1 cellular context compared by ENCODE assay signal in the genomic region with DNA sequence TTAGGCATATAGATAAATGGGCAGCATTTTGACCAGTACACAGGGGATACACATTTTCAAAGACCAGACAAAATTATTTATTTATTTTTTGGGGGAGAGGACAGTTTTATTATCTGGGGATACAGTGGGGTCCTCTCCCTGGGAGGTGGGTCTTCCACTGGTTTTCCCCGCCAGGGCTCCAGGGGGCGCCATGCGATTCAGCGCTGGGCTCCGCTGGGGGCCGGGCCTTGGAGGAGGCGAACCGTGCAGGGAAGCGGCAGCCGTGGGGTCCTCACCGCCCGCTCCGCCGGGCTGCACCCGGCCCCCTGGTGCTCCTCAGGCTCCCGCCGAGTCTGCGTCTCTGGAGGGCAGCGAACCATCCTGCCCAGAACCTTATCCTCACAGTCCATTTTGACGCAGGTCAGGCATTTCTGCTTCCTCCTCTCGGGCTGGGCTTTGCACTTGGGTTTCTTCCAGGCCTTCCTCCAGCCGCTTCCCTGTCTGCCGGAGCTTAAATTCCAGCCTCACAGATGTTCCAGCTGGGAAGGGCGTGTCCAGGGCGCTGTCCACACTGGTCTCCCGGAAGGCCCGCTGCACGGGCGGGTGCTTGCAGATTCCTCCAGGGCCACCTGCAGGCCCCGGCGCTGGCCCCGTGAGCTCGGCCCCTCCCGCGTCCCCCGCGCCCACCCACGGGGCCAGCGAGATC.
TF ChIP-seq lines count a peak whose summit lies in the region.

No MANE protein-coding gene starts in this region.

TF ChIP-seq in K562, 482 proteins besides CTCF, POLR2A, EP300 and RAD21:
- TF ChIP-seq ZFX (CRISPR knock-in tag; IDR thresholded peaks at IDR 0.05) = 0 out of 2 replicates have a peak, but pooled peaks have one; percentile 22
